ENCODE assay signal across 1 cellular context in the genomic region with DNA sequence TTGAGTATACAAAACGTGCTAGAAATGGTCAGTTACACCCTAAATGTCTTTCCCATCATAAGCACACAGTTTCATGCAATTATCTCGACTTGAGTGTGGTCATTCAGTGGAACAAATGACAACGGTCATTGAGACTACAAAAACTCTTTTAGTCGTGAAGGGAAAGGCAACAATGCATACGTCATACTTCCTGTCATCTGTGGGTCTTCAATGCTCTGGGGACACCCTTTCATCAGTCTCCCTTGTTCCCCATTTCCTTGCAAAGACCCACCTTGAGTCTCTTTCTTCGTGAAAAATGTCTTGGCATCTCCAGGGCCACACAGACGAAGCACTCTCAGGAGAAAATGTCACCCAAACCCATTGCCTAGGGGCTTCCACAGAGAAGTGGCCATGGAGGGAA.
TF ChIP-seq lines count a peak whose summit lies in the region.

No MANE protein-coding gene starts in this region.

TF ChIP-seq in GM12878, 131 proteins besides CTCF, POLR2A, EP300 and RAD21 (continued from another document and continues in another):
- peak; percentile 66 to 84; a peak in 3 of 4 replicates for TF ChIP-seq IKZF2 (IDR thresholded peaks at IDR 0.05)
- peak; percentile 62; the same call in 1 of the 2 replicates for TF ChIP-seq EED (IDR thresholded peaks at IDR 0.05; ENCODE audit: low read depth)
- TF ChIP-seq ETV6 (conservative IDR thresholded peaks at IDR 0.05 in 1 of 2, IDR thresholded peaks at IDR 0.05 in 1 of 2; ENCODE audit: borderline replicate concordance in 1 of 2, low read depth in 1 of 2) = peak in 1 of 2 experiments; percentile 76; a peak in 2 of 4 replicates
- TF ChIP-seq MTA2 (IDR thresholded peaks at IDR 0.05; ENCODE audit: low read depth) = peak; percentile 93
- TF ChIP-seq, protein P1, sequence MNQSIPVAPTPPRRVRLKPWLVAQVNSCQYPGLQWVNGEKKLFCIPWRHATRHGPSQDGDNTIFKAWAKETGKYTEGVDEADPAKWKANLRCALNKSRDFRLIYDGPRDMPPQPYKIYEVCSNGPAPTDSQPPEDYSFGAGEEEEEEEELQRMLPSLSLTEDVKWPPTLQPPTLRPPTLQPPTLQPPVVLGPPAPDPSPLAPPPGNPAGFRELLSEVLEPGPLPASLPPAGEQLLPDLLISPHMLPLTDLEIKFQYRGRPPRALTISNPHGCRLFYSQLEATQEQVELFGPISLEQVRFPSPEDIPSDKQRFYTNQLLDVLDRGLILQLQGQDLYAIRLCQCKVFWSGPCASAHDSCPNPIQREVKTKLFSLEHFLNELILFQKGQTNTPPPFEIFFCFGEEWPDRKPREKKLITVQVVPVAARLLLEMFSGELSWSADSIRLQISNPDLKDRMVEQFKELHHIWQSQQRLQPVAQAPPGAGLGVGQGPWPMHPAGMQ (IDR thresholded peaks at IDR 0.05; ENCODE audit: borderline replicate concordance) = no peak
- TF ChIP-seq IKZF1 (conservative IDR thresholded peaks at IDR 0.05) = peak; percentile 83
- TF ChIP-seq, protein P2, sequence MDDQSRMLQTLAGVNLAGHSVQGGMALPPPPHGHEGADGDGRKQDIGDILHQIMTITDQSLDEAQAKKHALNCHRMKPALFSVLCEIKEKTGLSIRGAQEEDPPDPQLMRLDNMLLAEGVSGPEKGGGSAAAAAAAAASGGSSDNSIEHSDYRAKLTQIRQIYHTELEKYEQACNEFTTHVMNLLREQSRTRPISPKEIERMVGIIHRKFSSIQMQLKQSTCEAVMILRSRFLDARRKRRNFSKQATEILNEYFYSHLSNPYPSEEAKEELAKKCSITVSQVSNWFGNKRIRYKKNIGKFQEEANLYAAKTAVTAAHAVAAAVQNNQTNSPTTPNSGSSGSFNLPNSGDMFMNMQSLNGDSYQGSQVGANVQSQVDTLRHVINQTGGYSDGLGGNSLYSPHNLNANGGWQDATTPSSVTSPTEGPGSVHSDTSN (IDR thresholded peaks at IDR 0.05; ENCODE audit: insufficient replicate concordance, low read depth, low read length) = no peak
- TF ChIP-seq ZBED1 (IDR thresholded peaks at IDR 0.05; ENCODE audit: borderline replicate concordance) = peak; percentile 94
- no peak for TF ChIP-seq TARDBP (IDR thresholded peaks at IDR 0.05; ENCODE audit: borderline replicate concordance)
- TF ChIP-seq CREM (IDR thresholded peaks at IDR 0.05; ENCODE audit: low read depth) = peak; percentile 91
- TF ChIP-seq NFIC (IDR thresholded peaks at IDR 0.05; ENCODE audit: low read depth, low read length) = peak; percentile 77; the same call in 1 of the 2 replicates
- TF ChIP-seq SMAD1 (IDR thresholded peaks at IDR 0.05; ENCODE audit: low read depth, partially characterized antibody) = peak; percentile 30
- TF ChIP-seq ZNF24 (IDR thresholded peaks at IDR 0.05) = peak; percentile 78; the same call in 1 of the 2 replicates
- TF ChIP-seq RUNX3 (IDR thresholded peaks at IDR 0.05; ENCODE audit: low read length) = peak; percentile 82
- 0 out of 2 replicates have a peak, but pooled peaks have one; percentile 27 for TF ChIP-seq IRF4 (IDR thresholded peaks at IDR 0.05; ENCODE audit: low read depth, low read length)
- TF ChIP-seq ATF7 (IDR thresholded peaks at IDR 0.05; ENCODE audit: low read depth) = peak; percentile 98
- TF ChIP-seq BRCA1 (IDR thresholded peaks at IDR 0.05; ENCODE audit: low read depth, low read length) = no peak
- TF ChIP-seq, protein P3, sequence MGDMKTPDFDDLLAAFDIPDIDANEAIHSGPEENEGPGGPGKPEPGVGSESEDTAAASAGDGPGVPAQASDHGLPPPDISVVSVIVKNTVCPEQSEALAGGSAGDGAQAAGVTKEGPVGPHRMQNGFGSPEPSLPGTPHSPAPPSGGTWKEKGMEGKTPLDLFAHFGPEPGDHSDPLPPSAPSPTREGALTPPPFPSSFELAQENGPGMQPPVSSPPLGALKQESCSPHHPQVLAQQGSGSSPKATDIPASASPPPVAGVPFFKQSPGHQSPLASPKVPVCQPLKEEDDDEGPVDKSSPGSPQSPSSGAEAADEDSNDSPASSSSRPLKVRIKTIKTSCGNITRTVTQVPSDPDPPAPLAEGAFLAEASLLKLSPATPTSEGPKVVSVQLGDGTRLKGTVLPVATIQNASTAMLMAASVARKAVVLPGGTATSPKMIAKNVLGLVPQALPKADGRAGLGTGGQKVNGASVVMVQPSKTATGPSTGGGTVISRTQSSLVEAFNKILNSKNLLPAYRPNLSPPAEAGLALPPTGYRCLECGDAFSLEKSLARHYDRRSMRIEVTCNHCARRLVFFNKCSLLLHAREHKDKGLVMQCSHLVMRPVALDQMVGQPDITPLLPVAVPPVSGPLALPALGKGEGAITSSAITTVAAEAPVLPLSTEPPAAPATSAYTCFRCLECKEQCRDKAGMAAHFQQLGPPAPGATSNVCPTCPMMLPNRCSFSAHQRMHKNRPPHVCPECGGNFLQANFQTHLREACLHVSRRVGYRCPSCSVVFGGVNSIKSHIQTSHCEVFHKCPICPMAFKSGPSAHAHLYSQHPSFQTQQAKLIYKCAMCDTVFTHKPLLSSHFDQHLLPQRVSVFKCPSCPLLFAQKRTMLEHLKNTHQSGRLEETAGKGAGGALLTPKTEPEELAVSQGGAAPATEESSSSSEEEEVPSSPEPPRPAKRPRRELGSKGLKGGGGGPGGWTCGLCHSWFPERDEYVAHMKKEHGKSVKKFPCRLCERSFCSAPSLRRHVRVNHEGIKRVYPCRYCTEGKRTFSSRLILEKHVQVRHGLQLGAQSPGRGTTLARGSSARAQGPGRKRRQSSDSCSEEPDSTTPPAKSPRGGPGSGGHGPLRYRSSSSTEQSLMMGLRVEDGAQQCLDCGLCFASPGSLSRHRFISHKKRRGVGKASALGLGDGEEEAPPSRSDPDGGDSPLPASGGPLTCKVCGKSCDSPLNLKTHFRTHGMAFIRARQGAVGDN (IDR thresholded peaks at IDR 0.05) = peak; percentile 93
- peak; percentile 64; the same call in 1 of the 2 replicates for TF ChIP-seq MYB (IDR thresholded peaks at IDR 0.05; ENCODE audit: borderline replicate concordance, low read depth, low read length)
- no peak for TF ChIP-seq NFXL1 (IDR thresholded peaks at IDR 0.05; ENCODE audit: borderline replicate concordance)
- TF ChIP-seq, protein P4, sequence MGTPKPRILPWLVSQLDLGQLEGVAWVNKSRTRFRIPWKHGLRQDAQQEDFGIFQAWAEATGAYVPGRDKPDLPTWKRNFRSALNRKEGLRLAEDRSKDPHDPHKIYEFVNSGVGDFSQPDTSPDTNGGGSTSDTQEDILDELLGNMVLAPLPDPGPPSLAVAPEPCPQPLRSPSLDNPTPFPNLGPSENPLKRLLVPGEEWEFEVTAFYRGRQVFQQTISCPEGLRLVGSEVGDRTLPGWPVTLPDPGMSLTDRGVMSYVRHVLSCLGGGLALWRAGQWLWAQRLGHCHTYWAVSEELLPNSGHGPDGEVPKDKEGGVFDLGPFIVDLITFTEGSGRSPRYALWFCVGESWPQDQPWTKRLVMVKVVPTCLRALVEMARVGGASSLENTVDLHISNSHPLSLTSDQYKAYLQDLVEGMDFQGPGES (IDR thresholded peaks at IDR 0.05) = no peak
- no peak for TF ChIP-seq STAT1 (conservative IDR thresholded peaks at IDR 0.05)
- TF ChIP-seq BCL11A (IDR thresholded peaks at IDR 0.05; ENCODE audit: low read depth, low read length) = peak; percentile 73
- TF ChIP-seq, protein P5, sequence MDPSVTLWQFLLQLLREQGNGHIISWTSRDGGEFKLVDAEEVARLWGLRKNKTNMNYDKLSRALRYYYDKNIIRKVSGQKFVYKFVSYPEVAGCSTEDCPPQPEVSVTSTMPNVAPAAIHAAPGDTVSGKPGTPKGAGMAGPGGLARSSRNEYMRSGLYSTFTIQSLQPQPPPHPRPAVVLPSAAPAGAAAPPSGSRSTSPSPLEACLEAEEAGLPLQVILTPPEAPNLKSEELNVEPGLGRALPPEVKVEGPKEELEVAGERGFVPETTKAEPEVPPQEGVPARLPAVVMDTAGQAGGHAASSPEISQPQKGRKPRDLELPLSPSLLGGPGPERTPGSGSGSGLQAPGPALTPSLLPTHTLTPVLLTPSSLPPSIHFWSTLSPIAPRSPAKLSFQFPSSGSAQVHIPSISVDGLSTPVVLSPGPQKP (IDR thresholded peaks at IDR 0.05; ENCODE audit: low read depth, low read length) = no peak
- TF ChIP-seq, protein P6, sequence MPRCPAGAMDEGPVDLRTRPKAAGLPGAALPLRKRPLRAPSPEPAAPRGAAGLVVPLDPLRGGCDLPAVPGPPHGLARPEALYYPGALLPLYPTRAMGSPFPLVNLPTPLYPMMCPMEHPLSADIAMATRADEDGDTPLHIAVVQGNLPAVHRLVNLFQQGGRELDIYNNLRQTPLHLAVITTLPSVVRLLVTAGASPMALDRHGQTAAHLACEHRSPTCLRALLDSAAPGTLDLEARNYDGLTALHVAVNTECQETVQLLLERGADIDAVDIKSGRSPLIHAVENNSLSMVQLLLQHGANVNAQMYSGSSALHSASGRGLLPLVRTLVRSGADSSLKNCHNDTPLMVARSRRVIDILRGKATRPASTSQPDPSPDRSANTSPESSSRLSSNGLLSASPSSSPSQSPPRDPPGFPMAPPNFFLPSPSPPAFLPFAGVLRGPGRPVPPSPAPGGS (IDR thresholded peaks at IDR 0.05; ENCODE audit: borderline replicate concordance, insufficient read depth, low read depth, low read length, poor library complexity, severe bottlenecking) = peak; percentile 62
- peak; percentile 40 for TF ChIP-seq JUNB (IDR thresholded peaks at IDR 0.05)
- peak; percentile 53; the same call in 1 of the 2 replicates for TF ChIP-seq CHD2 (IDR thresholded peaks at IDR 0.05; ENCODE audit: borderline replicate concordance, low read depth, low read length)
- TF ChIP-seq MTA3 (IDR thresholded peaks at IDR 0.05; ENCODE audit: borderline replicate concordance, low read length) = peak; percentile 61
- TF ChIP-seq, protein P7, sequence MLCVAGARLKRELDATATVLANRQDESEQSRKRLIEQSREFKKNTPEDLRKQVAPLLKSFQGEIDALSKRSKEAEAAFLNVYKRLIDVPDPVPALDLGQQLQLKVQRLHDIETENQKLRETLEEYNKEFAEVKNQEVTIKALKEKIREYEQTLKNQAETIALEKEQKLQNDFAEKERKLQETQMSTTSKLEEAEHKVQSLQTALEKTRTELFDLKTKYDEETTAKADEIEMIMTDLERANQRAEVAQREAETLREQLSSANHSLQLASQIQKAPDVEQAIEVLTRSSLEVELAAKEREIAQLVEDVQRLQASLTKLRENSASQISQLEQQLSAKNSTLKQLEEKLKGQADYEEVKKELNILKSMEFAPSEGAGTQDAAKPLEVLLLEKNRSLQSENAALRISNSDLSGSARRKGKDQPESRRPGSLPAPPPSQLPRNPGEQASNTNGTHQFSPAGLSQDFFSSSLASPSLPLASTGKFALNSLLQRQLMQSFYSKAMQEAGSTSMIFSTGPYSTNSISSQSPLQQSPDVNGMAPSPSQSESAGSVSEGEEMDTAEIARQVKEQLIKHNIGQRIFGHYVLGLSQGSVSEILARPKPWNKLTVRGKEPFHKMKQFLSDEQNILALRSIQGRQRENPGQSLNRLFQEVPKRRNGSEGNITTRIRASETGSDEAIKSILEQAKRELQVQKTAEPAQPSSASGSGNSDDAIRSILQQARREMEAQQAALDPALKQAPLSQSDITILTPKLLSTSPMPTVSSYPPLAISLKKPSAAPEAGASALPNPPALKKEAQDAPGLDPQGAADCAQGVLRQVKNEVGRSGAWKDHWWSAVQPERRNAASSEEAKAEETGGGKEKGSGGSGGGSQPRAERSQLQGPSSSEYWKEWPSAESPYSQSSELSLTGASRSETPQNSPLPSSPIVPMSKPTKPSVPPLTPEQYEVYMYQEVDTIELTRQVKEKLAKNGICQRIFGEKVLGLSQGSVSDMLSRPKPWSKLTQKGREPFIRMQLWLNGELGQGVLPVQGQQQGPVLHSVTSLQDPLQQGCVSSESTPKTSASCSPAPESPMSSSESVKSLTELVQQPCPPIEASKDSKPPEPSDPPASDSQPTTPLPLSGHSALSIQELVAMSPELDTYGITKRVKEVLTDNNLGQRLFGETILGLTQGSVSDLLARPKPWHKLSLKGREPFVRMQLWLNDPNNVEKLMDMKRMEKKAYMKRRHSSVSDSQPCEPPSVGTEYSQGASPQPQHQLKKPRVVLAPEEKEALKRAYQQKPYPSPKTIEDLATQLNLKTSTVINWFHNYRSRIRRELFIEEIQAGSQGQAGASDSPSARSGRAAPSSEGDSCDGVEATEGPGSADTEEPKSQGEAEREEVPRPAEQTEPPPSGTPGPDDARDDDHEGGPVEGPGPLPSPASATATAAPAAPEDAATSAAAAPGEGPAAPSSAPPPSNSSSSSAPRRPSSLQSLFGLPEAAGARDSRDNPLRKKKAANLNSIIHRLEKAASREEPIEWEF (IDR thresholded peaks at IDR 0.05; ENCODE audit: insufficient replicate concordance, low read depth, low read length) = peak; percentile 64
- TF ChIP-seq, protein P8, sequence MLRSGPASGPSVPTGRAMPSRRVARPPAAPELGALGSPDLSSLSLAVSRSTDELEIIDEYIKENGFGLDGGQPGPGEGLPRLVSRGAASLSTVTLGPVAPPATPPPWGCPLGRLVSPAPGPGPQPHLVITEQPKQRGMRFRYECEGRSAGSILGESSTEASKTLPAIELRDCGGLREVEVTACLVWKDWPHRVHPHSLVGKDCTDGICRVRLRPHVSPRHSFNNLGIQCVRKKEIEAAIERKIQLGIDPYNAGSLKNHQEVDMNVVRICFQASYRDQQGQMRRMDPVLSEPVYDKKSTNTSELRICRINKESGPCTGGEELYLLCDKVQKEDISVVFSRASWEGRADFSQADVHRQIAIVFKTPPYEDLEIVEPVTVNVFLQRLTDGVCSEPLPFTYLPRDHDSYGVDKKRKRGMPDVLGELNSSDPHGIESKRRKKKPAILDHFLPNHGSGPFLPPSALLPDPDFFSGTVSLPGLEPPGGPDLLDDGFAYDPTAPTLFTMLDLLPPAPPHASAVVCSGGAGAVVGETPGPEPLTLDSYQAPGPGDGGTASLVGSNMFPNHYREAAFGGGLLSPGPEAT (IDR thresholded peaks at IDR 0.05; ENCODE audit: low read depth) = peak; percentile 56; the same call in 1 of the 2 replicates
- no peak for TF ChIP-seq PML (IDR thresholded peaks at IDR 0.05; ENCODE audit: low read length)
- TF ChIP-seq, protein P9, sequence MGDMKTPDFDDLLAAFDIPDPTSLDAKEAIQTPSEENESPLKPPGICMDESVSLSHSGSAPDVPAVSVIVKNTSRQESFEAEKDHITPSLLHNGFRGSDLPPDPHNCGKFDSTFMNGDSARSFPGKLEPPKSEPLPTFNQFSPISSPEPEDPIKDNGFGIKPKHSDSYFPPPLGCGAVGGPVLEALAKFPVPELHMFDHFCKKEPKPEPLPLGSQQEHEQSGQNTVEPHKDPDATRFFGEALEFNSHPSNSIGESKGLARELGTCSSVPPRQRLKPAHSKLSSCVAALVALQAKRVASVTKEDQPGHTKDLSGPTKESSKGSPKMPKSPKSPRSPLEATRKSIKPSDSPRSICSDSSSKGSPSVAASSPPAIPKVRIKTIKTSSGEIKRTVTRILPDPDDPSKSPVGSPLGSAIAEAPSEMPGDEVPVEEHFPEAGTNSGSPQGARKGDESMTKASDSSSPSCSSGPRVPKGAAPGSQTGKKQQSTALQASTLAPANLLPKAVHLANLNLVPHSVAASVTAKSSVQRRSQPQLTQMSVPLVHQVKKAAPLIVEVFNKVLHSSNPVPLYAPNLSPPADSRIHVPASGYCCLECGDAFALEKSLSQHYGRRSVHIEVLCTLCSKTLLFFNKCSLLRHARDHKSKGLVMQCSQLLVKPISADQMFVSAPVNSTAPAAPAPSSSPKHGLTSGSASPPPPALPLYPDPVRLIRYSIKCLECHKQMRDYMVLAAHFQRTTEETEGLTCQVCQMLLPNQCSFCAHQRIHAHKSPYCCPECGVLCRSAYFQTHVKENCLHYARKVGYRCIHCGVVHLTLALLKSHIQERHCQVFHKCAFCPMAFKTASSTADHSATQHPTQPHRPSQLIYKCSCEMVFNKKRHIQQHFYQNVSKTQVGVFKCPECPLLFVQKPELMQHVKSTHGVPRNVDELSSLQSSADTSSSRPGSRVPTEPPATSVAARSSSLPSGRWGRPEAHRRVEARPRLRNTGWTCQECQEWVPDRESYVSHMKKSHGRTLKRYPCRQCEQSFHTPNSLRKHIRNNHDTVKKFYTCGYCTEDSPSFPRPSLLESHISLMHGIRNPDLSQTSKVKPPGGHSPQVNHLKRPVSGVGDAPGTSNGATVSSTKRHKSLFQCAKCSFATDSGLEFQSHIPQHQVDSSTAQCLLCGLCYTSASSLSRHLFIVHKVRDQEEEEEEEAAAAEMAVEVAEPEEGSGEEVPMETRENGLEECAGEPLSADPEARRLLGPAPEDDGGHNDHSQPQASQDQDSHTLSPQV (IDR thresholded peaks at IDR 0.05) = peak; percentile 79; the same call in 1 of the 2 replicates
